8 cellular contexts compared by ENCODE assay signal in the genomic region with DNA sequence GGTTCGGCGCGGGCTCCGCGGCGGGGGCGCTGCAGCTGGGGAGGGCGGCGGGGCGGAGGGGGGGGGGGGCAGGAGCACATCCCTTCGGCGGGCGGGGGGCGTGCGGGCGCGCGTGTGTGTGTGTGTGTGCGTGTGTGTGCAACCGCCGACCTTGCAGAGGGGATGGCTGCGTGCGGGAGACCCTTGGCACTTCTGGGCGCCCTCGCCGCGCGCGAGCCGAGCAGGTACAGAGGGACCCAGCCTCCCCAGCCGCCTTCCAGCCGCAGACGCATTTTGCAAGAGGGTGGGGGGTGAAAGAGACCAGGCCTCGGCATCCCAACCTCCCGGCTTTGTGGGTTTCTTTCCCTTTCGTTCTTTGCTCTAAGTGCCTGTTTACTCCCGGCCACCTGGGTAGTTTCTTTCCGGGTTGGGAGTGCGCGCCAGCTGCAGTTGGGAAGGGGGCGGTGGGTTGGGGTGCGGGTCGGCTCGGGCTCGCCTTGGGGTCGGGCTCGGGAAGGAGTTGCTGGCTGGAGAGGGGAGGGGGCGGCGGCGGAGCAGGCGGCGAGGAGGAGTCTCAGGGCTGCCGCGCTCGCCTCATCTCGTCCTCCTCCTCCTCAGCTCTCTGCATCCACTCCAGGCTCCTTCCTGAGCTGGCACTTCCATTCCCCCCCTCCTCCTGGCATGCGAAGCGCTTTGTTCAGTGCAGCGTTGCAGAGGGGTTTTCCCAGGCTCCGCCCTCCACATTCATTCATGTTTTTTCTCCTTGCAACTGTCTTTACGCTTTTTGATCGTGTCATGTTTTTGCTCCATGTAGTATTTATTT. TPM values are rescaled to one million over a fixed set of nuclear protein-coding genes. Genes with fewer than 3 reads are reported as not detected.
DNase-seq lines count a peak whose midpoint lies in the region; ATAC-seq, FAIRE-seq and TF ChIP-seq lines count a peak whose summit lies in the region.

No MANE protein-coding gene starts in this region.

- peak overlapping the region; percentile 87 for H4K5ac ChIP-seq in H1 (ENCODE audit: insufficient read length, low read depth, low read length)

- H3K9me3 ChIP-seq in BLaER1 treated with 17β-estradiol and CSF1 and Interleukin-3, amounts not matched to agents 10 nM and 100 nM (replicated peaks in 1 of 11): peaks cover 5 to 13% (median 11%) of the 10 kb centered on the region in 11 experiments; a peak in 21 of 22 replicates
- H3K9me3 ChIP-seq in HAP-1 (no peaks in the 10 kb centered on the region), H1 (ENCODE audit: insufficient read depth in 2 of 2, low read depth in 1 of 2, low read length in 1 of 2) (peaks cover 0 to 6% of the 10 kb centered on the region in 2 experiments; a peak in 3 of 4 replicates), mesenchymal stem cell (ENCODE audit: control insufficient read depth, low read length) (peaks cover 6% of the 10 kb centered on the region)

- H2BK12ac ChIP-seq in H1 (ENCODE audit: low read depth, low read length) (no peak overlapping the region), mesenchymal stem cell (ENCODE audit: low read length in 2 of 2) (peak overlapping the region in 1 of 2 experiments; percentile 51)

- H4K8ac ChIP-seq in H1 (ENCODE audit: extremely low read depth, insufficient read depth, low read length): peak overlapping the region; percentile 86
- H4K8ac ChIP-seq in mesenchymal stem cell (ENCODE audit: low read length): peak overlapping the region; percentile 93

- peak overlapping the region; percentile 87 to 99 (median 94) for H3K9ac ChIP-seq in BLaER1 treated with 17β-estradiol and CSF1 and Interleukin-3, amounts not matched to agents 10 nM and 100 nM
- H3K9ac ChIP-seq in H1 (replicated peaks in 1 of 4; ENCODE audit: extremely low read depth in 1 of 4, low read depth in 3 of 4, low read length in 3 of 4) (peak overlapping the region; percentile 6 to 92 (median 72)), mesenchymal stem cell (ENCODE audit: low read length) (peak overlapping the region; percentile 92)

- DNase-seq in HAP-1 (ENCODE audit: low spot score in 2 of 2): peak; percentile 82 to 83
- DNase-seq in NCI-H748 treated with DMSO at 0.1 percent for 48 hours (lab: John Stamatoyannopoulos, UW): peak; percentile 68
- DNase-seq in activated CD8-positive, alpha-beta memory T cell treated with anti-CD3 and anti-CD28 coated beads for 48 hours (ENCODE audit: low read depth in 2 of 3, low spot score in 2 of 3): peak; percentile 26 to 41 (median 35)
- peak; percentile 60 to 79 for DNase-seq in H1 (ENCODE audit: low read depth in 1 of 2, low spot score in 2 of 2)
- peak; percentile 97 for DNase-seq in mesenchymal stem cell
- DNase-seq in stimulated activated CD8-positive, alpha-beta memory T cell treated with anti-CD3 and anti-CD28 coated beads, Interleukin-12 subunit alpha, Interleukin-12 subunit beta, amount 100 ng/mL, for 24 hours (ENCODE audit: extremely low read depth): peak; percentile 57

- no peak overlapping the region for H3K23ac ChIP-seq in H1 (ENCODE audit: insufficient read length)
- peak overlapping the region; percentile 82 to 96 for H3K23ac ChIP-seq in mesenchymal stem cell (ENCODE audit: low read length in 2 of 2)

- peaks cover 0 to 22% (median 8%) of the 10 kb centered on the region in 11 experiments; a peak in 7 of 22 replicates for H4K20me1 ChIP-seq in BLaER1 treated with 17β-estradiol and CSF1 and Interleukin-3, amounts not matched to agents 10 nM and 100 nM
- no peaks in the 10 kb centered on the region for H4K20me1 ChIP-seq in H1 (replicated peaks in 1 of 2; ENCODE audit: control insufficient read depth in 1 of 2, insufficient read depth in 2 of 2, low read length in 2 of 2)

- no peak for TF ChIP-seq CTCF in H1 (IDR thresholded peaks at IDR 0.05; ENCODE audit: control extremely low read depth in 1 of 3, insufficient read depth in 1 of 3, low read depth in 1 of 3, low read length in 3 of 3)

- peak overlapping the region; percentile 86 for H2BK5ac ChIP-seq in H1 (ENCODE audit: low read depth, low read length)
- H2BK5ac ChIP-seq in mesenchymal stem cell (ENCODE audit: low read depth, low read length, poor library complexity, severe bottlenecking): peak overlapping the region; percentile 74

- H2AK5ac ChIP-seq in H1 (ENCODE audit: low read depth, low read length): no peak overlapping the region; the same call in 1 of the 2 replicates
- H2AK5ac ChIP-seq in mesenchymal stem cell (ENCODE audit: low read length, severe bottlenecking): peak overlapping the region; percentile 40

- TF ChIP-seq EP300 in H1 (IDR thresholded peaks at IDR 0.05; ENCODE audit: borderline replicate concordance in 1 of 2, low read depth in 2 of 2, low read length in 2 of 2): no peak

- FAIRE-seq in H1 (lab: Jason Lieb, UNC): no peak

- WGBS in H1 (ENCODE audit: extremely low coverage in 1 of 2, insufficient coverage in 1 of 2, insufficient read length in 1 of 2, insufficient replicate concordance in 2 of 2, low coverage in 1 of 2, low lambda C conversion rate in 2 of 2, missing lambda C conversion rate in 1 of 2), 2 experiments: 1% methylated on average over 17 of the region's 62 CpGs; no CpG with 5 or more reads in 1 of the 2 experiments
- WGBS in mesenchymal stem cell: under 1% methylated on average over 49 of the region's 62 CpGs

- H3K27ac ChIP-seq in BLaER1 treated with 17β-estradiol and CSF1 and Interleukin-3, amounts not matched to agents 10 nM and 100 nM: peak overlapping the region; percentile 83 to 99 (median 91)
- H3K27ac ChIP-seq in H1 (ENCODE audit: low read depth, low read length): peak overlapping the region; percentile 70
- peak overlapping the region; percentile 98 for H3K27ac ChIP-seq in mesenchymal stem cell (ENCODE audit: low read length, poor library complexity, severe bottlenecking)

- H3K4me2 ChIP-seq in BLaER1 treated with 17β-estradiol and CSF1 and Interleukin-3, amounts not matched to agents 10 nM and 100 nM: peak overlapping the region; percentile 82 to 96 (median 89)
- H3K4me2 ChIP-seq in H1 (ENCODE audit: insufficient read depth in 1 of 2, low read depth in 2 of 2, low read length in 2 of 2) (peak overlapping the region; percentile 88 to 95), mesenchymal stem cell (ENCODE audit: low read length, poor library complexity, severe bottlenecking) (peak overlapping the region; percentile 64)

- peak; percentile 48 to 92 for TF ChIP-seq POLR2A in H1 (IDR thresholded peaks at IDR 0.05; ENCODE audit: control extremely low read depth in 1 of 2, low read depth in 2 of 2, low read length in 2 of 2)

- H3K4me1 ChIP-seq in BLaER1 treated with 17β-estradiol and CSF1 and Interleukin-3, amounts not matched to agents 10 nM and 100 nM: peaks cover 26 to 41% (median 32%) of the 10 kb centered on the region in 10 experiments
- H3K4me1 ChIP-seq in HAP-1 (peaks cover 12% of the 10 kb centered on the region), H1 (replicated peaks in 1 of 4; ENCODE audit: control insufficient read depth in 3 of 4, insufficient read depth in 4 of 4, low read length in 3 of 4) (peaks cover 2 to 15% (median 7%) of the 10 kb centered on the region in 4 experiments; a peak in 3 of 7 replicates), mesenchymal stem cell (ENCODE audit: control insufficient read depth, insufficient read depth, low read depth, low read length) (no peaks in the 10 kb centered on the region)

- no peak overlapping the region for H2AFZ ChIP-seq in H1 (ENCODE audit: low read length)
- H2AFZ ChIP-seq in mesenchymal stem cell (ENCODE audit: low read depth, low read length): peak overlapping the region; percentile 36

- in situ Hi-C loops in HAP-1 (cut with MboI; ENCODE audit: low sequenced_read_pairs): no loop called here

- no peak overlapping the region for H3K14ac ChIP-seq in H1 (ENCODE audit: insufficient read length)
- peak overlapping the region; percentile 43 to 80 for H3K14ac ChIP-seq in mesenchymal stem cell (ENCODE audit: low read length in 2 of 2)

- H3K79me1 ChIP-seq in H1 (ENCODE audit: low read depth, low read length) (peaks cover 5% of the 10 kb centered on the region), mesenchymal stem cell (replicated peaks; ENCODE audit: low read length, poor library complexity, severe bottlenecking) (peaks cover 6% of the 10 kb centered on the region)

- H3K79me2 ChIP-seq in H1 (ENCODE audit: control insufficient read depth in 1 of 2, insufficient read depth in 2 of 2, low read length in 2 of 2): peaks cover 19 to 54% of the 10 kb centered on the region in 2 experiments

- no peaks in the 10 kb centered on the region for H3K27me3 ChIP-seq in BLaER1 treated with 17β-estradiol and CSF1 and Interleukin-3, amounts not matched to agents 10 nM and 100 nM
- H3K27me3 ChIP-seq in HAP-1 (ENCODE audit: low read depth) (no peaks in the 10 kb centered on the region), H1 (replicated peaks in 1 of 4; ENCODE audit: control insufficient read depth in 3 of 4, extremely low read depth in 1 of 4, insufficient read depth in 3 of 4, low read length in 3 of 4) (no peaks in the 10 kb centered on the region), mesenchymal stem cell (ENCODE audit: control insufficient read depth in 1 of 2, insufficient read depth in 1 of 2, low read length in 2 of 2) (no peaks in the 10 kb centered on the region)

- POLR2A ChIA-PET in H1 (lab: Charles Lee; ENCODE audit: partially characterized antibody): interaction anchor here (0.5 to 1.2 kb wide), 3 partner anchors 125 to 357 kb away, joined by 3 read pairs; no protein-coding TSS in a partner anchor

- H2BK15ac ChIP-seq in H1 (ENCODE audit: low read length) (no peak overlapping the region), mesenchymal stem cell (ENCODE audit: low read depth, poor library complexity, severe bottlenecking) (peak overlapping the region; percentile 92)

- H3K18ac ChIP-seq in H1 (ENCODE audit: extremely low read depth, low read length) (0 out of 2 replicates have a peak overlapping the region, but pooled peaks have one; percentile 36), mesenchymal stem cell (ENCODE audit: low read depth in 1 of 2, low read length in 2 of 2) (peak overlapping the region; percentile 92 to 97)

- peak overlapping the region; percentile 75 to 92 (median 82) for H3K4me3 ChIP-seq in BLaER1 treated with 17β-estradiol and CSF1 and Interleukin-3, amounts not matched to agents 10 nM and 100 nM
- peak overlapping the region; percentile 73 for H3K4me3 ChIP-seq in HAP-1
- H3K4me3 ChIP-seq in H1 (ENCODE audit: extremely low read depth in 1 of 4, insufficient read depth in 2 of 4, low read depth in 3 of 4, low read length in 4 of 4): peak overlapping the region; percentile 64 to 86 (median 79)
- H3K4me3 ChIP-seq in mesenchymal stem cell (ENCODE audit: insufficient read depth in 1 of 2, low read depth in 1 of 2, low read length in 2 of 2): peak overlapping the region; percentile 80 to 86

- peak overlapping the region; percentile 67 for H3K56ac ChIP-seq in H1 (replicated peaks; ENCODE audit: insufficient read length, low read depth, low read length)

- H2BK20ac ChIP-seq in H1 (ENCODE audit: low read length): no peak overlapping the region

- H3K4ac ChIP-seq in H1 (replicated peaks; ENCODE audit: insufficient read length, low read depth, low read length) (no peak overlapping the region), mesenchymal stem cell (ENCODE audit: low read depth in 1 of 2, low read length in 2 of 2) (peak overlapping the region; percentile 84 to 93)

- no peak overlapping the region for H2BK120ac ChIP-seq in H1 (replicated peaks; ENCODE audit: low read depth, low read length)
- H2BK120ac ChIP-seq in mesenchymal stem cell (ENCODE audit: low read depth, low read length): peak overlapping the region; percentile 94

- no peak; a peak in 1 of 4 replicates for TF ChIP-seq RAD21 in H1 (IDR thresholded peaks at IDR 0.05 in 1 of 2, conservative IDR thresholded peaks at IDR 0.05 in 1 of 2; ENCODE audit: low read depth in 2 of 2, low read length in 2 of 2)

- no peak for ATAC-seq in GM21619 (IDR thresholded peaks at IDR 0.05; ENCODE audit: unreplicated experiment)

- CTCF ChIA-PET in H1 (lab: Charles Lee; ENCODE audit: partially characterized antibody): interaction anchor here (0.7 to 1.3 kb wide), 4 partner anchors 277 to 379 kb away, joined by 3 to 4 read pairs (median 3); a partner anchor contains a TSS

- H4K91ac ChIP-seq in H1 (replicated peaks; ENCODE audit: insufficient read length, low read length): no peak overlapping the region
- H4K91ac ChIP-seq in mesenchymal stem cell (ENCODE audit: low read length): peak overlapping the region; percentile 88

- peaks cover 14 to 33% (median 22%) of the 10 kb centered on the region in 11 experiments for H3K36me3 ChIP-seq in BLaER1 treated with 17β-estradiol and CSF1 and Interleukin-3, amounts not matched to agents 10 nM and 100 nM
- peaks cover 9% of the 10 kb centered on the region; the same call in 1 of the 2 replicates for H3K36me3 ChIP-seq in HAP-1 (replicated peaks)
- H3K36me3 ChIP-seq in H1 (ENCODE audit: control insufficient read depth in 2 of 4, insufficient read depth in 4 of 4, low read length in 3 of 4): peaks cover 5 to 28% (median 13%) of the 10 kb centered on the region in 4 experiments; a peak in 7 of 8 replicates
- peaks cover 15 to 25% of the 10 kb centered on the region in 2 experiments for H3K36me3 ChIP-seq in mesenchymal stem cell (ENCODE audit: control insufficient read depth in 1 of 2, insufficient read depth in 2 of 2, low read depth in 1 of 2, low read length in 2 of 2)

- H3K23me2 ChIP-seq in H1 (ENCODE audit: low read depth, low read length): peaks cover 9% of the 10 kb centered on the region

RNA-seq across cellular contexts. Expression of a gene that starts 0.7 kb away (rescaled TPM):
- 22.6 and 26.3 TPM in 2 replicates for total RNA-seq in H1 (2021; fragmentation: NEBNext Ultra II Directional; extraction: Animal tissue kit (Norgen Biotek cat#: 25700))
- 13.0 and 23.1 TPM in 2 replicates for polyA plus RNA-seq in H1 (2011; rRNA removed)
- polyA plus RNA-seq in H1 (2011; cell fraction: cytosol; rRNA removed): 14.5 TPM
- 40.9 TPM for polyA plus RNA-seq in H1 (2011; cell fraction: nucleus; rRNA removed)
- 14.2 to 16.0 TPM (median 15.4 TPM) in 4 replicates for polyA plus RNA-seq in H1 (2012, experiment 1 of 2)
- polyA plus RNA-seq in H1 (2012, experiment 2 of 2): 1.2 TPM
- polyA plus RNA-seq in H1 (2013, experiment 1 of 2): 11.6 TPM
- 9.0 TPM for polyA plus RNA-seq in H1 (2013, experiment 2 of 2)
- polyA minus RNA-seq in H1 (2011; rRNA and poly(A)+ RNA removed): 55.0 and 77.3 TPM in 2 replicates
- polyA minus RNA-seq in H1 (2011; cell fraction: cytosol; rRNA and poly(A)+ RNA removed): 21.3 TPM
- polyA minus RNA-seq in H1 (2011; cell fraction: nucleus; rRNA and poly(A)+ RNA removed): 74.2 TPM
- polyA plus RNA-seq in mesenchymal stem cell (2013, experiment 1 of 2): 13.8 TPM
- polyA plus RNA-seq in mesenchymal stem cell (2013, experiment 2 of 2): 11.2 TPM

Comparison
In these comparisons a context has a peak if more than half of its experiments do, and no peak if none do; other contexts are left out.
1. DNase-seq: peak in every context shown above with its lines; median percentile 97 in mesenchymal stem cell; 82 in HAP-1; 70 in H1; 68 in NCI-H748 treated with DMSO at 0.1 percent for 48 hours; 57 in stimulated activated CD8-positive, alpha-beta memory T cell treated with anti-CD3 and anti-CD28 coated beads, Interleukin-12 subunit alpha, Interleukin-12 subunit beta, amount 100 ng/mL, for 24 hours; 35 in activated CD8-positive, alpha-beta memory T cell treated with anti-CD3 and anti-CD28 coated beads for 48 hours.